In the genomic region with DNA sequence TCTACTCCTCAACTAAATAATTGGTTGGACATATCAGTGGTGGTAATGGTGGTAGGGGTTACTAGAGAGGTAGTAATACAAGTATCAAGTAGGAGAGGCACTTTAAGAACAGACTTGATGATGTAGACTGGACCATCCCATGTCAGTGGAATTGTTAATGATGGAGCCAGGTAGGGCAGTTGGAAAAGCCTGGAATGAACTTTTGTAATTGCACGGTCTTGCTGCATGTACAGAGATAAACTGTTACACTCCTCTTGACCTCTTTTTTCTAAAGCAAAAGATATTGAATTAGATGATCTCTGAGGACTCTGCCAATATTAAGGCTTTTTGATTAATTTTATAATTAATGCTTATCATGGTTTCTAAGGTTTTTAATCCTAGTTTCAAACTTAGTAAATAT, we compare ENCODE assay signal across 38 cellular contexts. TPM values are rescaled to one million over a fixed set of nuclear protein-coding genes. Genes with fewer than 3 reads are reported as not detected.
"Had no signal": no experiment of that assay in that cellular context is flagged by ENCODE, and none has a peak within 500 bp of the region (broad histone marks: within the 10 kb centered on the region; RNA-seq: fewer than 3 reads in every experiment).

No MANE protein-coding gene starts in this region.

- H3K36me3 ChIP-seq: MG63 had no signal

- H3K4me3 ChIP-seq: MG63 had no signal

- DNase-seq: Karpas-422, Kasumi-1, MG63, MM.1S, MV-4-11, NCI-H1048, NCI-H1092, NCI-H1092 treated with DMSO at 0.1 percent for 48 hours, NCI-H1105, NCI-H1105 treated with DMSO at 0.1 percent for 48 hours, NCI-H1417, NCI-H1417 treated with DMSO at 0.1 percent for 48 hours, NCI-H1436, NCI-H1436 treated with DMSO at 0.1 percent for 48 hours, NCI-H146, NCI-H1694, NCI-H1694 treated with DMSO at 0.1 percent for 48 hours, NCI-H187, NCI-H187 treated with DMSO at 0.1 percent for 48 hours, NCI-H1930, NCI-H2029, NCI-H2029 treated with DMSO at 0.1 percent for 48 hours, NCI-H2081, NCI-H2081 treated with DMSO at 0.1 percent for 48 hours, NCI-H2107, NCI-H2171, NCI-H2171 treated with DMSO at 0.1 percent for 48 hours, NCI-H2227 treated with DMSO at 0.1 percent for 48 hours, NCI-H226, NCI-H345, NCI-H446, NCI-H446 treated with DMSO at 0.1 percent for 48 hours, NCI-H510A, NCI-H510A treated with DMSO at 0.1 percent for 48 hours had no signal

RNA-seq across cellular contexts. Expression of a gene that starts 5.8 kb away (rescaled TPM):
- total RNA-seq: LHCN-M2, M059J, MCF 10A, NCI-H460 had no signal

RNA-seq across cellular contexts. Expression of a gene that starts 48.3 kb away (rescaled TPM):
- total RNA-seq: LHCN-M2, MCF 10A, NCI-H460 had no signal
